In genomic region chr12:107749094-107749493, GRCh38 we compare ENCODE assay signal across 22 cellular contexts. TPM values are rescaled to one million over a fixed set of nuclear protein-coding genes. Genes with fewer than 3 reads are reported as not detected.
DNase-seq lines count a peak whose midpoint lies in the region; ATAC-seq, FAIRE-seq and TF ChIP-seq lines count a peak whose summit lies in the region.
"Had no signal": no experiment of that assay in that cellular context is flagged by ENCODE, and none has a peak within 500 bp of the region (broad histone marks: within the 10 kb centered on the region; RNA-seq: fewer than 3 reads in every experiment).

No MANE protein-coding gene starts in this region.

- H3K27ac ChIP-seq in keratinocyte (ENCODE audit: control insufficient read depth, insufficient read depth, low read length) = peak overlapping the region; percentile 82
- no peak overlapping the region for H3K27ac ChIP-seq in aorta (ENCODE audit: low read depth in 1 of 2, low read length in 2 of 2)

- H3K9me1 ChIP-seq in keratinocyte (ENCODE audit: control insufficient read depth, extremely low read depth, insufficient read depth, low read length) = no peaks in the 10 kb centered on the region

- no peak overlapping the region for H3K4me3 ChIP-seq in AG09309 (ENCODE audit: control insufficient read depth, low read depth, low read length)
- H3K4me3 ChIP-seq in astrocyte of the spinal cord (ENCODE audit: low read depth, low read length) = no peak overlapping the region
- peak overlapping the region in 2 of 3 experiments; percentile 55 to 62 for H3K4me3 ChIP-seq in keratinocyte (ENCODE audit: control insufficient read depth in 2 of 3, extremely low read depth in 1 of 3, insufficient read depth in 2 of 3, low read depth in 1 of 3, low read length in 3 of 3)
- H3K4me3 ChIP-seq in aorta (ENCODE audit: low read length in 2 of 2) = no peak overlapping the region
- H3K4me3 ChIP-seq: thyroid gland had no signal

- peak overlapping the region; percentile 94 for H3K4me2 ChIP-seq in keratinocyte (ENCODE audit: control insufficient read depth, extremely low read depth, insufficient read depth, low read depth, low read length)

- DNase-seq in AG09309 (ENCODE audit: low read depth) (peak; percentile 23), HS-5 (ENCODE audit: low read depth) (peak; percentile 58), astrocyte of the spinal cord (ENCODE audit: low read depth, low spot score) (peak; percentile 41), keratinocyte (ENCODE audit: low read depth, low spot score) (no peak), HFFc6 (no peak), DMS79 treated with DMSO at 0.1 percent for 48 hours (lab: John Stamatoyannopoulos, UW) (no peak), GM13977 (ENCODE audit: low spot score) (no peak), aorta (no peak)
- DNase-seq: activated CD4-positive, alpha-beta memory T cell treated with anti-CD3 and anti-CD28 coated beads for 36 hours; activated effector memory CD4-positive, alpha-beta T cell treated with Interleukin-2 at 50 U/mL for 16 hours; CD4-positive, alpha-beta T cell; effector memory CD4-positive, alpha-beta T cell; head of caudate nucleus; NCI-H1048; NCI-H82; Right ventricle myocardium superior; stimulated activated CD4-positive, alpha-beta T cell treated with anti-CD3 and anti-CD28 coated beads, Interleukin-15, amount 100 ng/mL, for 24 hours; T1000 had no signal

- peaks cover 18 to 49% of the 10 kb centered on the region in 2 experiments for H3K36me3 ChIP-seq in keratinocyte (ENCODE audit: control insufficient read depth in 2 of 2, extremely low read depth in 1 of 2, insufficient read depth in 2 of 2, low read length in 2 of 2)
- peaks cover 4 to 11% of the 10 kb centered on the region in 2 donors for H3K36me3 ChIP-seq in aorta (ENCODE audit: control insufficient read depth in 1 of 2, insufficient read depth in 2 of 2, low read length in 1 of 2)

- no peaks in the 10 kb centered on the region for H4K20me1 ChIP-seq in keratinocyte (ENCODE audit: control insufficient read depth, extremely low read depth, insufficient read depth, low read length)

- H3K9me3 ChIP-seq in keratinocyte (ENCODE audit: control insufficient read depth, low read depth, low read length) = no peaks in the 10 kb centered on the region
- H3K9me3 ChIP-seq in aorta (ENCODE audit: control insufficient read depth, low read length) = no peaks in the 10 kb centered on the region
- H3K9me3 ChIP-seq: thyroid gland had no signal

- H3K27me3 ChIP-seq in keratinocyte (ENCODE audit: control insufficient read depth, extremely low read depth, insufficient read depth, low read length) (no peaks in the 10 kb centered on the region), aorta (ENCODE audit: control insufficient read depth in 1 of 2, insufficient read depth in 2 of 2, low read length in 1 of 2) (no peaks in the 10 kb centered on the region)
- H3K27me3 ChIP-seq: thyroid gland had no signal

- H3K27me3 Mint-ChIP-seq in HFFc6 (ENCODE audit: insufficient read depth) = no peaks in the 10 kb centered on the region
- H3K27me3 Mint-ChIP-seq: activated CD4-positive, alpha-beta memory T cell treated with anti-CD3 and anti-CD28 coated beads for 36 hours; brain; CD4-positive, alpha-beta T cell had no signal

- H3K36me3 Mint-ChIP-seq in HFFc6 (ENCODE audit: low read depth) = peaks cover 38% of the 10 kb centered on the region

- H3K4me1 Mint-ChIP-seq in HFFc6 (ENCODE audit: low read depth) = peaks cover 16% of the 10 kb centered on the region
- H3K4me1 Mint-ChIP-seq: brain had no signal

- no peak overlapping the region for H3K27ac Mint-ChIP-seq in HFFc6
- H3K27ac Mint-ChIP-seq: activated CD4-positive, alpha-beta memory T cell treated with anti-CD3 and anti-CD28 coated beads for 36 hours; brain; CD4-positive, alpha-beta T cell had no signal

- peak; percentile 34 for FAIRE-seq in keratinocyte (lab: Jason Lieb, UNC)

- H3K9me3 Mint-ChIP-seq in HFFc6 = no peaks in the 10 kb centered on the region
- H3K9me3 Mint-ChIP-seq: activated CD4-positive, alpha-beta memory T cell treated with anti-CD3 and anti-CD28 coated beads for 36 hours; brain; CD4-positive, alpha-beta T cell had no signal

- ATAC-seq in aorta (ENCODE audit: low FRiP score) = no peak

- dilution Hi-C loops in keratinocyte (cut with MboI; ENCODE audit: extremely low pct_ligation_motif_present, low sequenced_read_pairs) = no loop called here

- no peak for TF ChIP-seq CTCF in AG09309 (IDR thresholded peaks at IDR 0.05; ENCODE audit: control insufficient read depth, insufficient read depth, low read depth, low read length, missing control alignments)
- TF ChIP-seq CTCF in astrocyte of the spinal cord (IDR thresholded peaks at IDR 0.05; ENCODE audit: low read depth, low read length) = no peak
- TF ChIP-seq CTCF in keratinocyte (optimal IDR thresholded peaks at IDR 0.05 in 1 of 3, IDR thresholded peaks at IDR 0.05 in 1 of 3, conservative IDR thresholded peaks at IDR 0.05 in 1 of 3; ENCODE audit: extremely low read depth in 1 of 3, insufficient read depth in 2 of 3, low read length in 3 of 3) = no peak
- no peak for TF ChIP-seq CTCF in HFFc6 (IDR thresholded peaks at IDR 0.05)
- no peak for TF ChIP-seq CTCF in GM13977 (IDR thresholded peaks at IDR 0.05; ENCODE audit: extremely low read depth, insufficient read depth, missing control alignments)

- in situ Hi-C loops in astrocyte of the spinal cord (cut with HindIII; ENCODE audit: low sequenced_read_pairs) (no loop called here), GM13977 (cut with MboI; ENCODE audit: low pct_unique_long_range_greater_than_20kb, low sequenced_read_pairs, unreplicated experiment) (no loop called here)

- peaks cover 48% of the 10 kb centered on the region for H3K79me2 ChIP-seq in keratinocyte (ENCODE audit: control insufficient read depth, insufficient read depth, low read length)

- WGBS in aorta, 2 donors = 76 to 97% methylated on average over 1 of the region's 1 CpG

- H3K4me1 ChIP-seq in keratinocyte (ENCODE audit: control insufficient read depth, extremely low read depth, insufficient read depth, low read length) (peaks cover 32% of the 10 kb centered on the region), aorta (ENCODE audit: control insufficient read depth in 1 of 2, insufficient read depth in 2 of 2, low read length in 2 of 2) (peaks cover 2 to 6% of the 10 kb centered on the region in 2 donors)

- no peak overlapping the region for H3K4me3 Mint-ChIP-seq in HFFc6
- H3K4me3 Mint-ChIP-seq: activated CD4-positive, alpha-beta memory T cell treated with anti-CD3 and anti-CD28 coated beads for 36 hours; brain; CD4-positive, alpha-beta T cell had no signal

- H3K9ac ChIP-seq in keratinocyte (ENCODE audit: control insufficient read depth, extremely low read depth, insufficient read depth, low read length) = peak overlapping the region; percentile 42

- H2AFZ ChIP-seq in keratinocyte (ENCODE audit: control insufficient read depth, low read length) = no peak overlapping the region

- intact Hi-C loops in aorta (cut with DNase I) = no loop called here

RNA-seq across cellular contexts. Expression of gene PRDM4, which starts 11.8 kb away (rescaled TPM):
- polyA plus RNA-seq in keratinocyte (26.5 to 27.5 TPM (median 27.2 TPM) in 3 replicates), aorta (10 to 100 TPM; 11.1 to 16.4 TPM)
- polyA plus RNA-seq in keratinocyte (2011; ENCODE audit: low read depth) = 10.1 TPM
- 20.9 and 33.6 TPM in 2 replicates for polyA plus RNA-seq in keratinocyte (2011; cell fraction: cytosol; rRNA removed)
- 35.9 and 38.5 TPM in 2 replicates for polyA plus RNA-seq in keratinocyte (2011; cell fraction: nucleus; rRNA removed)
- polyA plus RNA-seq in keratinocyte (2012; ENCODE audit: low replicate concordance) = 18.6 and 19.8 TPM in 2 replicates
- polyA minus RNA-seq in keratinocyte = 27.3 to 32.0 TPM (median 28.1 TPM) in 3 replicates
- 17.3 TPM for polyA minus RNA-seq in keratinocyte (2011; cell fraction: cytosol; rRNA and poly(A)+ RNA removed)
- 13.7 and 23.3 TPM in 2 replicates for polyA minus RNA-seq in keratinocyte (2011; cell fraction: nucleus; rRNA and poly(A)+ RNA removed)
- 10 to 100 TPM; 23.2 to 26.3 (median 24.3) TPM for total RNA-seq in HFFc6 (2021; fragmentation: NEBNext Ultra II Directional; extraction: Animal tissue kit (Norgen Biotek cat#: 25700))
- total RNA-seq in aorta = 10 to 100 TPM; 26.2 to 26.7 TPM

RNA-seq across cellular contexts. Expression of gene ASCL4, which starts 25.4 kb away (rescaled TPM):
- polyA plus RNA-seq in keratinocyte (not detected in 3 replicates), aorta (not detected)
- not detected for polyA plus RNA-seq in keratinocyte (2011; ENCODE audit: low read depth)
- polyA plus RNA-seq in keratinocyte (2011; cell fraction: cytosol; rRNA removed) = not detected in 2 replicates
- polyA plus RNA-seq in keratinocyte (2011; cell fraction: nucleus; rRNA removed) = not detected in 2 replicates
- not detected in 2 replicates for polyA plus RNA-seq in keratinocyte (2012; ENCODE audit: low replicate concordance)
- polyA minus RNA-seq in keratinocyte = not detected in 3 replicates
- polyA minus RNA-seq in keratinocyte (2011; cell fraction: cytosol; rRNA and poly(A)+ RNA removed) = not detected
- polyA minus RNA-seq in keratinocyte (2011; cell fraction: nucleus; rRNA and poly(A)+ RNA removed) = not detected in 2 replicates
- total RNA-seq in HFFc6 (2021; fragmentation: NEBNext Ultra II Directional; extraction: Animal tissue kit (Norgen Biotek cat#: 25700)) = not detected
- total RNA-seq in aorta = not detected
- total RNA-seq: activated CD4-positive, alpha-beta memory T cell treated with anti-CD3 and anti-CD28 coated beads for 36 hours; CD4-positive, alpha-beta T cell; mucosa of gallbladder; posterior vena cava; Right ventricle myocardium superior; thyroid gland had no signal

Comparison
In these comparisons a context has a peak if more than half of its experiments do, and no peak if none do; other contexts are left out.
1. DNase-seq: peak in AG09309 (single experiment), HS-5 (single experiment) and astrocyte of the spinal cord (single experiment); none in keratinocyte (single experiment), HFFc6 (single experiment), DMS79 treated with DMSO at 0.1 percent for 48 hours (single experiment), GM13977 (single experiment) and aorta (0 of 2).
2. H3K4me3 ChIP-seq: peak in keratinocyte (2 of 3); none in AG09309 (single experiment), astrocyte of the spinal cord (single experiment) and aorta (0 of 2).